In genomic region chr3:81490541-81491288, GRCh38 we compare ENCODE assay signal across 8 cellular contexts.
DNase-seq lines count a peak whose midpoint lies in the region; ATAC-seq lines count a peak whose summit lies in the region.

No MANE protein-coding gene starts in this region.

- peak; percentile 95 for ATAC-seq in GM19023 (IDR thresholded peaks at IDR 0.05; ENCODE audit: unreplicated experiment)
- ATAC-seq in HG03139 (IDR thresholded peaks at IDR 0.05; ENCODE audit: unreplicated experiment): peak; percentile 87

- DNase-seq in Ammon's horn (ENCODE audit: low spot score): peak; percentile 81
- DNase-seq in NCI-H226: peak; percentile 96
- peak; percentile 20 to 67 (median 45) for DNase-seq in activated CD4-positive, CD25-positive, alpha-beta regulatory T cell (lab: John Stamatoyannopoulos, UW)
- DNase-seq in central memory CD4-positive, alpha-beta T cell: peak; percentile 43
- DNase-seq in left kidney (ENCODE audit: low read depth, low spot score): peak; percentile 93
- DNase-seq in stimulated activated CD4-positive, alpha-beta T cell treated with anti-CD3 and anti-CD28 coated beads, Interleukin-4, amount 100 ng/mL, for 24 hours: peak; percentile 81

Comparison
In these comparisons a context has a peak if more than half of its experiments do, and no peak if none do; other contexts are left out.
1. Peak in every context shown above with its lines: DNase-seq and ATAC-seq.
2. DNase-seq: peak in every context shown above with its lines; median percentile 96 in NCI-H226; 93 in left kidney; 81 in Ammon's horn; 81 in stimulated activated CD4-positive, alpha-beta T cell treated with anti-CD3 and anti-CD28 coated beads, Interleukin-4, amount 100 ng/mL, for 24 hours; 45 in activated CD4-positive, CD25-positive, alpha-beta regulatory T cell; 43 in central memory CD4-positive, alpha-beta T cell.